Comparison of ENCODE assay signal across 20 cellular contexts in genomic region chr11:14067686-14068085, GRCh38.
DNase-seq lines count a peak whose midpoint lies in the region; ATAC-seq lines count a peak whose summit lies in the region.
"Had no signal": no experiment of that assay in that cellular context is flagged by ENCODE, and none has a peak within 500 bp of the region (broad histone marks: within the 10 kb centered on the region; RNA-seq: fewer than 3 reads in every experiment).

No MANE protein-coding gene starts in this region.

- peaks cover 2% of the 10 kb centered on the region for H3K27me3 Mint-ChIP-seq in activated CD4-positive, alpha-beta T cell treated with anti-CD3 and anti-CD28 coated beads for 36 hours
- H3K27me3 Mint-ChIP-seq: CD4-positive, alpha-beta T cell had no signal

- POLR2A ChIA-PET in activated CD4-positive, alpha-beta T cell treated with anti-CD3 and anti-CD28 coated beads for 36 hours (lab: Charles Lee), result no interaction called here

- H3K36me3 Mint-ChIP-seq in activated CD4-positive, alpha-beta T cell treated with anti-CD3 and anti-CD28 coated beads for 36 hours (ENCODE audit: low read depth), result no peaks in the 10 kb centered on the region
- H3K36me3 Mint-ChIP-seq: IgD-negative memory B cell had no signal

- CTCF ChIA-PET in activated CD4-positive, alpha-beta T cell treated with anti-CD3 and anti-CD28 coated beads for 36 hours (lab: Charles Lee), result interaction anchor here (1.2 to 1.5 kb wide), 3 partner anchors 9 to 19 kb away, joined by 3 to 4 read pairs (median 4); no protein-coding TSS in a partner anchor

- ATAC-seq in activated CD4-positive, alpha-beta T cell treated with anti-CD3 and anti-CD28 coated beads for 36 hours, result no peak
- ATAC-seq: GM23338 had no signal

- in situ Hi-C loops in G401 (cut with HindIII; ENCODE audit: low sequenced_read_pairs), result no loop called here

- intact Hi-C loops in activated CD4-positive, alpha-beta T cell treated with anti-CD3 and anti-CD28 coated beads for 36 hours (cut with DNase I, micrococcal nuclease), result no loop called here

- DNase-seq in G401 (ENCODE audit: low spot score), result peak; percentile 26
- DNase-seq in NCI-H69 (lab: John Stamatoyannopoulos, UW), result peak; percentile 13
- DNase-seq in dermis microvascular lymphatic vessel endothelial cell (ENCODE audit: low read depth in 2 of 2), result peak; percentile 10 to 33
- peak; percentile 33 for DNase-seq in renal cortical epithelial cell (ENCODE audit: low read depth)
- DNase-seq in NCI-H510A treated with DMSO at 0.1 percent for 48 hours (lab: John Stamatoyannopoulos, UW), result no peak
- DNase-seq in Ammon's horn (ENCODE audit: low spot score), result no peak
- no peak for DNase-seq in activated CD4-positive, alpha-beta T cell treated with anti-CD3 and anti-CD28 coated beads for 36 hours
- DNase-seq: CD4-positive, alpha-beta T cell; COR-L47; DMS 273 treated with DMSO at 0.1 percent for 48 hours; DND-41; Kasumi-1; MG63; NCI-H1048; NCI-H1417 treated with DMSO at 0.1 percent for 48 hours; NCI-H187; NCI-H446 treated with DMSO at 0.1 percent for 48 hours; NCI-H748 treated with DMSO at 0.1 percent for 48 hours had no signal

- no peak overlapping the region for H3K4me3 Mint-ChIP-seq in activated CD4-positive, alpha-beta T cell treated with anti-CD3 and anti-CD28 coated beads for 36 hours
- H3K4me3 Mint-ChIP-seq: CD4-positive, alpha-beta T cell; GM23338; IgD-negative memory B cell had no signal

- no peak overlapping the region for H3K27ac Mint-ChIP-seq in activated CD4-positive, alpha-beta T cell treated with anti-CD3 and anti-CD28 coated beads for 36 hours
- H3K27ac Mint-ChIP-seq: CD4-positive, alpha-beta T cell; GM23338; IgD-negative memory B cell had no signal

- no peaks in the 10 kb centered on the region for H3K9me3 Mint-ChIP-seq in activated CD4-positive, alpha-beta T cell treated with anti-CD3 and anti-CD28 coated beads for 36 hours (ENCODE audit: low read depth)
- H3K9me3 Mint-ChIP-seq: CD4-positive, alpha-beta T cell; GM23338; IgD-negative memory B cell had no signal

- H3K4me1 Mint-ChIP-seq in activated CD4-positive, alpha-beta T cell treated with anti-CD3 and anti-CD28 coated beads for 36 hours, result peaks cover 18% of the 10 kb centered on the region
- H3K4me1 Mint-ChIP-seq: GM23338 had no signal

Comparison
In these comparisons a context has a peak if more than half of its experiments do, and no peak if none do; other contexts are left out.
1. DNase-seq: peak in G401 (single experiment), NCI-H69 (single experiment), dermis microvascular lymphatic vessel endothelial cell (2 of 2) and renal cortical epithelial cell (single experiment); none in NCI-H510A treated with DMSO at 0.1 percent for 48 hours (single experiment), Ammon's horn (single experiment) and activated CD4-positive, alpha-beta T cell treated with anti-CD3 and anti-CD28 coated beads for 36 hours (single experiment).